In genomic region chr14:102320033-102320660, GRCh38 we compare ENCODE assay signal across 8 cellular contexts. TPM values are rescaled to one million over a fixed set of nuclear protein-coding genes. Genes with fewer than 3 reads are reported as not detected.
A peak's percentile ranks its signal among the peaks of the same experiment; 100 is the strongest.
DNase-seq lines count a peak whose midpoint lies in the region; ATAC-seq and TF ChIP-seq lines count a peak whose summit lies in the region.

No MANE protein-coding gene starts in this region.

- no peaks in the 10 kb centered on the region for H3K36me3 ChIP-seq in A673 (ENCODE audit: insufficient read depth, low read length, poor library complexity, severe bottlenecking)
- H3K36me3 ChIP-seq in iPS-20b (ENCODE audit: insufficient read depth, low read depth, low read length): no peaks in the 10 kb centered on the region
- H3K36me3 ChIP-seq in skeletal muscle satellite cell (ENCODE audit: insufficient read depth, low read length): no peaks in the 10 kb centered on the region

- H3K4me1 Mint-ChIP-seq in brain: peaks cover 73% of the 10 kb centered on the region

- intact Hi-C loops in A673 (cut with micrococcal nuclease; ENCODE audit: unreplicated experiment): no loop called here

- peak; percentile 57 for DNase-seq in A673 (ENCODE audit: low spot score)
- peak; percentile 16 to 52 (median 27) for DNase-seq in T-helper 2 cell
- DNase-seq in Ammon's horn (ENCODE audit: low spot score): no peak

- H3K4me2 ChIP-seq in skeletal muscle satellite cell (ENCODE audit: low read length): peak overlapping the region; percentile 97

- H3K27ac ChIP-seq in A673 (ENCODE audit: low read depth, low read length, poor library complexity, severe bottlenecking) (peak overlapping the region; percentile 79), iPS-20b (ENCODE audit: low read length) (no peak overlapping the region)

- POLR2A ChIA-PET in A673 (lab: Charles Lee; ENCODE audit: low non-redundant PET): interaction anchor here (0.6 kb wide), 2 partner anchors 12 to 324 kb away, joined by 5 to 11 read pairs; no protein-coding TSS in a partner anchor

- peak; percentile 12 for ATAC-seq in GM18868 (IDR thresholded peaks at IDR 0.05; ENCODE audit: unreplicated experiment)
- peak; percentile 22 for ATAC-seq in HG03439 (IDR thresholded peaks at IDR 0.05; ENCODE audit: unreplicated experiment)

- H3K36me3 Mint-ChIP-seq in brain: no peaks in the 10 kb centered on the region

- H3K4me3 Mint-ChIP-seq in brain: peak overlapping the region; percentile 92 to 97 (median 93)

- peaks cover 21% of the 10 kb centered on the region for H3K4me1 ChIP-seq in A673 (ENCODE audit: insufficient read depth, low read length, poor library complexity, severe bottlenecking)
- H3K4me1 ChIP-seq in iPS-20b (ENCODE audit: insufficient read depth, low read length): peaks cover 7% of the 10 kb centered on the region; the same call in 1 of the 2 replicates
- H3K4me1 ChIP-seq in skeletal muscle satellite cell (ENCODE audit: control insufficient read depth, insufficient read depth, low read length): peaks cover 43% of the 10 kb centered on the region

- peaks cover 0 to 5% (median 0%) of the 10 kb centered on the region in 5 experiments for H3K9me3 Mint-ChIP-seq in brain

- H3K27me3 Mint-ChIP-seq in brain: peaks cover 18% of the 10 kb centered on the region

- peak overlapping the region; percentile 68 for H3K4me3 ChIP-seq in A673 (ENCODE audit: low read depth, low read length, poor library complexity, severe bottlenecking)
- H3K4me3 ChIP-seq in iPS-20b (ENCODE audit: low read length): peak overlapping the region; percentile 90
- peak overlapping the region; percentile 74 for H3K4me3 ChIP-seq in skeletal muscle satellite cell (ENCODE audit: low read length)

- CTCF ChIA-PET in A673 (lab: Charles Lee): no interaction called here

- TF ChIP-seq CTCF in A673 (conservative IDR thresholded peaks at IDR 0.05; ENCODE audit: low read depth, low read length) (no peak), brain (conservative IDR thresholded peaks at IDR 0.05) (no peak)

- BruUV-seq in A673 (replicated peaks; lab: Mats Ljungman, UMichigan): no TSS peak

- H3K27me3 ChIP-seq in A673 (replicated peaks; ENCODE audit: insufficient read depth, low read depth, low read length, poor library complexity) (no peaks in the 10 kb centered on the region), iPS-20b (ENCODE audit: insufficient read depth, low read length) (peaks cover 14% of the 10 kb centered on the region), skeletal muscle satellite cell (ENCODE audit: control insufficient read depth, insufficient read depth, low read length) (no peaks in the 10 kb centered on the region)

- H3K9me3 ChIP-seq in A673 (ENCODE audit: low read depth, low read length, poor library complexity, severe bottlenecking) (no peaks in the 10 kb centered on the region), iPS-20b (ENCODE audit: insufficient read depth, low read depth, low read length) (no peaks in the 10 kb centered on the region), skeletal muscle satellite cell (replicated peaks; ENCODE audit: low read length) (no peaks in the 10 kb centered on the region)

- H3K9ac ChIP-seq in iPS-20b (ENCODE audit: low read depth, low read length) (peak overlapping the region; percentile 82), skeletal muscle satellite cell (ENCODE audit: low read depth, low read length) (peak overlapping the region; percentile 88)

- peak overlapping the region; percentile 96 to 99 (median 98) for H3K27ac Mint-ChIP-seq in brain

RNA-seq across cellular contexts. Expression of gene ZNF839, which starts 0.6 kb away (rescaled TPM):
- total RNA-seq in A673 (2021): 13.5 and 16.0 TPM in 2 replicates
- polyA plus RNA-seq in brain (ENCODE audit: insufficient read depth, low read depth, low replicate concordance): 8.7 TPM
- total RNA-seq in skeletal muscle satellite cell (2012; rRNA removed): 8.5 and 10.4 TPM in 2 replicates

RNA-seq across cellular contexts. Expression of gene MOK, which starts 15.2 kb away (rescaled TPM):
- total RNA-seq in A673 (2021): 27.4 and 29.1 TPM in 2 replicates
- 7.6 TPM for polyA plus RNA-seq in brain (ENCODE audit: insufficient read depth, low read depth, low replicate concordance)
- total RNA-seq in skeletal muscle satellite cell (2012; rRNA removed): 65.7 and 70.0 TPM in 2 replicates

RNA-seq across cellular contexts. Expression of gene CINP, which starts 42.5 kb away (rescaled TPM):
- total RNA-seq in A673 (2021): 46.6 and 48.2 TPM in 2 replicates
- 41.0 TPM for polyA plus RNA-seq in brain (ENCODE audit: insufficient read depth, low read depth, low replicate concordance)
- 66.0 and 76.0 TPM in 2 replicates for total RNA-seq in skeletal muscle satellite cell (2012; rRNA removed)

RNA-seq across cellular contexts. Expression of gene TECPR2, which starts 42.6 kb away (rescaled TPM):
- 21.7 and 22.1 TPM in 2 replicates for total RNA-seq in A673 (2021)
- polyA plus RNA-seq in brain (ENCODE audit: insufficient read depth, low read depth, low replicate concordance): 14.8 TPM
- total RNA-seq in skeletal muscle satellite cell (2012; rRNA removed): 10.5 and 19.5 TPM in 2 replicates
